ENCODE assay signal across 8 cellular contexts in genomic region chr2:70190086-70190412, GRCh38. TPM values are rescaled to one million over a fixed set of nuclear protein-coding genes. Genes with fewer than 3 reads are reported as not detected.
DNase-seq lines count a peak whose midpoint lies in the region; ATAC-seq and TF ChIP-seq lines count a peak whose summit lies in the region.

No MANE protein-coding gene starts in this region.

- H3K23me2 ChIP-seq in H9 (ENCODE audit: insufficient read length, low read depth, low read length, poor library complexity, severe bottlenecking), result no peaks in the 10 kb centered on the region

- no peak overlapping the region for H4K5ac ChIP-seq in H9 (ENCODE audit: insufficient read length, low read depth, low read length)

- no peak overlapping the region for H3T11ph ChIP-seq in H9 (ENCODE audit: low read length)

- H3K27me3 ChIP-seq in H9 (ENCODE audit: insufficient read depth, low read length) (no peaks in the 10 kb centered on the region), skeletal muscle satellite cell (ENCODE audit: control insufficient read depth, insufficient read depth, low read length) (no peaks in the 10 kb centered on the region)

- H3K4me1 ChIP-seq in H9 (ENCODE audit: insufficient read depth, low read length) (no peaks in the 10 kb centered on the region), skeletal muscle satellite cell (ENCODE audit: control insufficient read depth, insufficient read depth, low read length) (peaks cover 2% of the 10 kb centered on the region)

- peak overlapping the region; percentile 12 to 93 (median 79); a peak in 6 of 7 replicates for H3K27ac Mint-ChIP-seq in H9
- H3K27ac Mint-ChIP-seq in activated naive CD8-positive, alpha-beta T cell treated with anti-CD3 and anti-CD28 coated beads, Interleukin-2, amount 10 ng/mL, durations not matched to agents 7 days and 5 days, result peak overlapping the region; percentile 99

- H3K4me2 ChIP-seq in H9 (ENCODE audit: insufficient read depth, insufficient read length, low read length) (peak overlapping the region; percentile 63), skeletal muscle satellite cell (ENCODE audit: low read length) (peak overlapping the region; percentile 80)

- POLR2A ChIA-PET in activated naive CD8-positive, alpha-beta T cell treated with anti-CD3 and anti-CD28 coated beads, Interleukin-2, amount 10 ng/mL, durations not matched to agents 7 days and 5 days (lab: Charles Lee), result interaction anchor here (1.1 to 2.4 kb wide), 12 partner anchors 18 to 296 kb away, joined by 3 to 29 read pairs (median 8); partner anchors contain the start of genes MXD1, PCBP1, PCYOX1 and SNRNP27

- TF ChIP-seq CTCF in H9 (conservative IDR thresholded peaks at IDR 0.05), result no peak

- no peaks in the 10 kb centered on the region for H3K27me3 Mint-ChIP-seq in H9 (ENCODE audit: low read depth)
- peaks cover under 1% of the 10 kb centered on the region for H3K27me3 Mint-ChIP-seq in activated naive CD8-positive, alpha-beta T cell treated with anti-CD3 and anti-CD28 coated beads, Interleukin-2, amount 10 ng/mL, durations not matched to agents 7 days and 5 days

- no peak overlapping the region for H2BK12ac ChIP-seq in H9 (ENCODE audit: insufficient read length, low read depth, low read length)

- no peaks in the 10 kb centered on the region for H3K79me1 ChIP-seq in H9 (ENCODE audit: insufficient read depth, low read depth, low read length, poor library complexity, severe bottlenecking)

- no peak overlapping the region for H3K23ac ChIP-seq in H9 (ENCODE audit: insufficient read length, low read depth, low read length)

- H4K8ac ChIP-seq in H9 (replicated peaks; ENCODE audit: insufficient read length, low read depth, low read length), result no peak overlapping the region

- DNase-seq in NCI-H345 (lab: John Stamatoyannopoulos, UW) (peak; percentile 48), NCI-H345 treated with DMSO at 0.1 percent for 48 hours (lab: John Stamatoyannopoulos, UW; ENCODE audit: unreplicated experiment) (no peak), H9 (no peak), NCI-H146 (lab: John Stamatoyannopoulos, UW) (peak; percentile 20), left ventricle myocardium superior (no peak), kidney glomerular epithelial cell (lab: John Stamatoyannopoulos, UW) (no peak)
- DNase-seq in activated naive CD8-positive, alpha-beta T cell treated with anti-CD3 and anti-CD28 coated beads, Interleukin-2, amount 10 ng/mL, durations not matched to agents 7 days and 5 days, result no peak

- no peaks in the 10 kb centered on the region for H3K79me2 ChIP-seq in H9 (ENCODE audit: insufficient read depth, low read length)

- no peaks in the 10 kb centered on the region for H4K20me1 ChIP-seq in H9 (ENCODE audit: control insufficient read depth, insufficient read depth, insufficient read length)

- no peak overlapping the region for H3K18ac ChIP-seq in H9 (ENCODE audit: insufficient read length, low read depth, low read length)

- peaks cover 9 to 12% of the 10 kb centered on the region in 2 experiments; a peak in 3 of 4 replicates for H3K4me1 Mint-ChIP-seq in H9
- peaks cover 14% of the 10 kb centered on the region for H3K4me1 Mint-ChIP-seq in activated naive CD8-positive, alpha-beta T cell treated with anti-CD3 and anti-CD28 coated beads, Interleukin-2, amount 10 ng/mL, durations not matched to agents 7 days and 5 days

- no peak overlapping the region for H3K27ac ChIP-seq in H9 (ENCODE audit: insufficient read length, low read depth, low read length)

- no peak overlapping the region for H3K4ac ChIP-seq in H9 (ENCODE audit: low read depth, low read length)

- H3K9me3 Mint-ChIP-seq in H9, result no peaks in the 10 kb centered on the region
- H3K9me3 Mint-ChIP-seq in activated naive CD8-positive, alpha-beta T cell treated with anti-CD3 and anti-CD28 coated beads, Interleukin-2, amount 10 ng/mL, durations not matched to agents 7 days and 5 days, result no peaks in the 10 kb centered on the region

- H3K9ac ChIP-seq in H9 (ENCODE audit: extremely low read depth, insufficient read length, low read length), result peak overlapping the region; percentile 77
- H3K9ac ChIP-seq in skeletal muscle satellite cell (ENCODE audit: low read depth, low read length), result peak overlapping the region; percentile 93

- no peak overlapping the region for H2AFZ ChIP-seq in H9 (ENCODE audit: low read length)

- H2BK15ac ChIP-seq in H9 (ENCODE audit: low read depth, low read length), result no peak overlapping the region

- H3K56ac ChIP-seq in H9 (ENCODE audit: insufficient read length, low read depth, low read length), result no peak overlapping the region

- peaks cover 0 to 5% (median 0%) of the 10 kb centered on the region in 3 experiments; a peak in 1 of 7 replicates for H3K36me3 Mint-ChIP-seq in H9 (ENCODE audit: insufficient read depth in 1 of 3, low read depth in 3 of 3)
- no peaks in the 10 kb centered on the region for H3K36me3 Mint-ChIP-seq in activated naive CD8-positive, alpha-beta T cell treated with anti-CD3 and anti-CD28 coated beads, Interleukin-2, amount 10 ng/mL, durations not matched to agents 7 days and 5 days

- peak; percentile 9 for ATAC-seq in activated naive CD8-positive, alpha-beta T cell treated with anti-CD3 and anti-CD28 coated beads, Interleukin-2, amount 10 ng/mL, durations not matched to agents 7 days and 5 days (ENCODE audit: low read depth)
- ATAC-seq in left ventricle myocardium superior, result peak; percentile 9

- H2BK20ac ChIP-seq in H9 (ENCODE audit: low read depth, low read length, poor library complexity, severe bottlenecking), result no peak overlapping the region

- H3K4me3 Mint-ChIP-seq in H9, result peak overlapping the region; percentile 92 to 95
- peak overlapping the region; percentile 95 for H3K4me3 Mint-ChIP-seq in activated naive CD8-positive, alpha-beta T cell treated with anti-CD3 and anti-CD28 coated beads, Interleukin-2, amount 10 ng/mL, durations not matched to agents 7 days and 5 days

- H3K9me3 ChIP-seq in H9 (ENCODE audit: control insufficient read depth, low read depth, low read length) (no peaks in the 10 kb centered on the region), skeletal muscle satellite cell (replicated peaks; ENCODE audit: low read length) (no peaks in the 10 kb centered on the region)

- no CpG with 5 or more reads among the region's 8 CpGs for WGBS in H9 (ENCODE audit: extremely low coverage, insufficient read length, low lambda C conversion rate)

- H4K91ac ChIP-seq in H9 (ENCODE audit: insufficient read length, low read depth, low read length), result no peak overlapping the region

- H3K4me3 ChIP-seq in skeletal muscle satellite cell (ENCODE audit: low read length), result peak overlapping the region; percentile 90

- no peak overlapping the region for H2BK5ac ChIP-seq in H9 (ENCODE audit: insufficient read length, low read length)

- no peak overlapping the region for H2AK5ac ChIP-seq in H9 (ENCODE audit: insufficient read length, low read length)

- H3K14ac ChIP-seq in H9 (ENCODE audit: insufficient read depth, low read length), result no peak overlapping the region

- no peaks in the 10 kb centered on the region for H3K36me3 ChIP-seq in skeletal muscle satellite cell (ENCODE audit: insufficient read depth, low read length)

- H2BK120ac ChIP-seq in H9 (ENCODE audit: low read depth, low read length, poor library complexity, severe bottlenecking), result no peak overlapping the region

- intact Hi-C loops in left ventricle myocardium superior (cut with micrococcal nuclease), result no loop called here

RNA-seq across cellular contexts. Expression of gene C2orf42, which starts 0.8 kb away (rescaled TPM):
- 14.8 and 19.0 TPM in 2 replicates for total RNA-seq in H9 (2021)
- total RNA-seq in activated naive CD8-positive, alpha-beta T cell treated with anti-CD3 and anti-CD28 coated beads, Interleukin-2, amount 10 ng/mL, durations not matched to agents 7 days and 5 days, result 10 to 100 TPM; 30.9 to 33.8 TPM
- 10.3 TPM for total RNA-seq in left ventricle myocardium superior
- total RNA-seq in skeletal muscle satellite cell (2012; rRNA removed), result 12.7 and 15.7 TPM in 2 replicates

RNA-seq across cellular contexts. Expression of gene TIA1, which starts 58.4 kb away (rescaled TPM):
- 179 and 193 TPM in 2 replicates for total RNA-seq in H9 (2021)
- total RNA-seq in activated naive CD8-positive, alpha-beta T cell treated with anti-CD3 and anti-CD28 coated beads, Interleukin-2, amount 10 ng/mL, durations not matched to agents 7 days and 5 days, result 100 to 1,000 TPM; 160 TPM
- total RNA-seq in left ventricle myocardium superior, result 51.2 TPM
- 40.4 and 53.5 TPM in 2 replicates for total RNA-seq in skeletal muscle satellite cell (2012; rRNA removed)

Comparison
In these comparisons a context has a peak if more than half of its experiments do, and no peak if none do; other contexts are left out.
1. DNase-seq: peak in NCI-H345 (single experiment) and NCI-H146 (single experiment); none in NCI-H345 treated with DMSO at 0.1 percent for 48 hours (single experiment), H9 (single experiment), activated naive CD8-positive, alpha-beta T cell treated with anti-CD3 and anti-CD28 coated beads, Interleukin-2, amount 10 ng/mL, durations not matched to agents 7 days and 5 days (single experiment), left ventricle myocardium superior (single experiment) and kidney glomerular epithelial cell (single experiment).